ENCODE assay signal across 1 cellular context in genomic region chr3:186589115-186589514, GRCh38.
TF ChIP-seq lines count a peak whose summit lies in the region.

No MANE protein-coding gene starts in this region.

TF ChIP-seq in WTC11, 78 proteins besides CTCF, POLR2A, EP300 and RAD21 (continued from another document):
- TF ChIP-seq SOX15 (CRISPR knock-in tag; IDR thresholded peaks at IDR 0.05) (no peak), GRHL2 (CRISPR knock-in tag; IDR thresholded peaks at IDR 0.05; ENCODE audit: insufficient replicate concordance, severe bottlenecking) (no peak), USF1 (CRISPR knock-in tag; IDR thresholded peaks at IDR 0.05) (no peak), KAT7 (CRISPR knock-in tag; IDR thresholded peaks at IDR 0.05; ENCODE audit: borderline replicate concordance) (no peak), ZNF232 (CRISPR knock-in tag; IDR thresholded peaks at IDR 0.05) (no peak), ERG (CRISPR knock-in tag; IDR thresholded peaks at IDR 0.05) (no peak), ELF4 (CRISPR knock-in tag; IDR thresholded peaks at IDR 0.05; ENCODE audit: low read depth) (no peak)
- TF ChIP-seq, protein P1, sequence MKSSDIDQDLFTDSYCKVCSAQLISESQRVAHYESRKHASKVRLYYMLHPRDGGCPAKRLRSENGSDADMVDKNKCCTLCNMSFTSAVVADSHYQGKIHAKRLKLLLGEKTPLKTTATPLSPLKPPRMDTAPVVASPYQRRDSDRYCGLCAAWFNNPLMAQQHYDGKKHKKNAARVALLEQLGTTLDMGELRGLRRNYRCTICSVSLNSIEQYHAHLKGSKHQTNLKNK (CRISPR knock-in tag; IDR thresholded peaks at IDR 0.05) = no peak
- TF ChIP-seq, protein P2, sequence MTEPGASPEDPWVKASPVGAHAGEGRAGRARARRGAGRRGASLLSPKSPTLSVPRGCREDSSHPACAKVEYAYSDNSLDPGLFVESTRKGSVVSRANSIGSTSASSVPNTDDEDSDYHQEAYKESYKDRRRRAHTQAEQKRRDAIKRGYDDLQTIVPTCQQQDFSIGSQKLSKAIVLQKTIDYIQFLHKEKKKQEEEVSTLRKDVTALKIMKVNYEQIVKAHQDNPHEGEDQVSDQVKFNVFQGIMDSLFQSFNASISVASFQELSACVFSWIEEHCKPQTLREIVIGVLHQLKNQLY (CRISPR knock-in tag; IDR thresholded peaks at IDR 0.05) = no peak
